ENCODE assay signal across 22 cellular contexts in the genomic region with DNA sequence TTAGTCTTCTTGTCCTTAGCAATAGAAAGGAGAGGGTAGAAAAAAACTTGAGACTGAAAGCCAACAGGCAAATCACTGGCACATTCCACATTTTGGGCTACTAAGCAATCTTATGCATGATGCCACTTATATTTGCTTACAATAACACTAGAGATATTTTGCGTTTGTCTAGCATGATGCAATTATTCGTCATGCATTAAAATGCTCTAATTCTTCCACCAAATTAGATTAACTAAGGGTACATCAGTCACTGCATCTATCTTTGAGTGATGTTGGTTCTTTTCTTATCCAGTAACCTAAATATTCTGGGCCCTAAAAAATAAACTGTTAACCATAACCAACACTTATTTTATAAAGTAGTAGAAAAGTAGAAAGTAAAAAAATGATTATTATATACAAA.
"Had no signal": no experiment of that assay in that cellular context is flagged by ENCODE, and none has a peak within 500 bp of the region (broad histone marks: within the 10 kb centered on the region; RNA-seq: fewer than 3 reads in every experiment).

No MANE protein-coding gene starts in this region.

- H3K4me1 Mint-ChIP-seq: activated CD4-positive, alpha-beta T cell treated with anti-CD3 and anti-CD28 coated beads, Interleukin-2, amount 10 ng/mL, durations not matched to agents 7 days and 5 days; immature natural killer cell; memory B cell; naive B cell; neural progenitor cell had no signal

- H3K4me1 ChIP-seq: neural progenitor cell had no signal

- H3K9ac ChIP-seq: neural progenitor cell had no signal

- H3K4me3 Mint-ChIP-seq: activated CD4-positive, alpha-beta T cell treated with anti-CD3 and anti-CD28 coated beads, Interleukin-2, amount 10 ng/mL, durations not matched to agents 7 days and 5 days; activated naive CD4-positive, alpha-beta T cell treated with anti-CD3 and anti-CD28 coated beads for 36 hours; activated T-cell treated with anti-CD3 and anti-CD28 coated beads, Interleukin-2, amount 50 U/mL, for 4 hours; dendritic cell treated with granulocyte-macrophage colony-stimulating factor and Interleukin-4, amounts not matched to agents 40 ng/mL and 50 ng/mL, for 4 days; immature natural killer cell; memory B cell; naive B cell; neural progenitor cell; T-helper 1 cell treated with Interleukin-12 subunit alpha and Interleukin-12 subunit beta and Interleukin-4 antibody, amounts not matched to agents 30 μg/mL and 1 μg/mL, for 36 hours had no signal

- FAIRE-seq: endothelial cell of umbilical vein had no signal

- H3K9me3 Mint-ChIP-seq: neural progenitor cell had no signal

- H3K27me3 ChIP-seq: neural progenitor cell had no signal

- DNase-seq: activated CD4-positive, alpha-beta T cell treated with anti-CD3 and anti-CD28 coated beads, Interleukin-2, amount 10 ng/mL, durations not matched to agents 7 days and 5 days; activated CD8-positive, alpha-beta memory T cell treated with anti-CD3 and anti-CD28 coated beads, Interleukin-2, amount 50 U/mL, for 4 hours; activated naive CD4-positive, alpha-beta T cell treated with anti-CD3 and anti-CD28 coated beads for 36 hours; activated T-cell treated with anti-CD3 and anti-CD28 coated beads, Interleukin-2, amount 50 U/mL, for 4 hours; aorta; cerebellar nuclear complex; effector memory CD4-positive, alpha-beta T cell; immature natural killer cell; left ventricle myocardium superior; mucosa of descending colon; naive B cell; stimulated activated CD4-positive, alpha-beta T cell treated with anti-CD3 and anti-CD28 coated beads, Interleukin-12 subunit alpha, Interleukin-12 subunit beta, amount 100 ng/mL, for 4 hours; stimulated activated CD4-positive, alpha-beta T cell treated with anti-CD3 and anti-CD28 coated beads, Interleukin-1b, Interleukin-23, amount 100 ng/mL, for 48 hours; stimulated activated CD8-positive, alpha-beta memory T cell treated with anti-CD3 and anti-CD28 coated beads, Interleukin-4, amount 100 ng/mL, for 48 hours; stimulated activated naive CD4-positive, alpha-beta T cell had no signal

- H3K27ac ChIP-seq: neural progenitor cell had no signal

- H3K4me3 ChIP-seq: mucosa of descending colon, neural progenitor cell had no signal

- H3K27ac Mint-ChIP-seq: activated CD4-positive, alpha-beta T cell treated with anti-CD3 and anti-CD28 coated beads, Interleukin-2, amount 10 ng/mL, durations not matched to agents 7 days and 5 days; activated naive CD4-positive, alpha-beta T cell treated with anti-CD3 and anti-CD28 coated beads for 36 hours; dendritic cell treated with granulocyte-macrophage colony-stimulating factor and Interleukin-4, amounts not matched to agents 40 ng/mL and 50 ng/mL, for 4 days; immature natural killer cell; memory B cell; naive B cell; neural progenitor cell; progenitor cell of endocrine pancreas; T-helper 1 cell treated with Interleukin-12 subunit alpha and Interleukin-12 subunit beta and Interleukin-4 antibody, amounts not matched to agents 30 μg/mL and 1 μg/mL, for 36 hours had no signal

- H3K4me2 ChIP-seq: neural progenitor cell had no signal

- ATAC-seq: activated CD4-positive, CD25-positive, alpha-beta regulatory T cell treated with anti-CD3 and anti-CD28 coated beads, Interleukin-2, amount 50 U/mL, for 24 hours; activated T-cell treated with anti-CD3 and anti-CD28 coated beads, Interleukin-2, amount 50 U/mL, for 4 hours; left ventricle myocardium superior; mucosa of descending colon had no signal

- H3K36me3 Mint-ChIP-seq: immature natural killer cell, memory B cell, naive B cell, neural progenitor cell had no signal

- H3K36me3 ChIP-seq: neural progenitor cell had no signal

- H3K27me3 Mint-ChIP-seq: activated CD4-positive, alpha-beta T cell treated with anti-CD3 and anti-CD28 coated beads, Interleukin-2, amount 10 ng/mL, durations not matched to agents 7 days and 5 days; dendritic cell treated with granulocyte-macrophage colony-stimulating factor and Interleukin-4, amounts not matched to agents 40 ng/mL and 50 ng/mL, for 4 days; memory B cell; naive B cell; progenitor cell of endocrine pancreas had no signal
